1 cellular context compared by ENCODE assay signal in the genomic region with DNA sequence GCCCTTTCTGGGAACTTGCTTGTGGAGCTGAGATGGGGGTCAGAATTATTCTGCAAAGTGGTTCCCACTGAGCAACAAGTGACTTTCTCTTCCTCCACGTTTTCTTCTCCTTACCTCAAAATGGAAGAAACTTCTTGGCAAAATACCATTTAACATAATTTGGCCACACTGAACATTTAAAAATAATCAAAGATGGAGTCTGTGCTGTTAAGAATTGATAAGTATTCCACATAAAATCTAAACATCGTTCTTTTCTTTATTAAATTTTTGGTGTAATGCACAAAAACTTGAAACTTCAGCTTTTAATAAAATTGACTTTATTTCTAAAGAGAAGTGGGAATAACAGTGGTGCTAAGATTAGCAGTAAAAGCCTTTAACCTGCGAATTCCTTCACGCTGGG.
A peak's percentile ranks its signal among the peaks of the same experiment; 100 is the strongest.
TF ChIP-seq lines count a peak whose summit lies in the region.

No MANE protein-coding gene starts in this region.

TF ChIP-seq in K562, 482 proteins besides CTCF, POLR2A, EP300 and RAD21 (continued from another document and continues in another):
- TF ChIP-seq MGA (IDR thresholded peaks at IDR 0.05) (no peak), SP1 (CRISPR knock-in tag; IDR thresholded peaks at IDR 0.05) (no peak), OTX1 (CRISPR knock-in tag; IDR thresholded peaks at IDR 0.05) (no peak), NCOR1 (IDR thresholded peaks at IDR 0.05) (no peak), BDP1 (IDR thresholded peaks at IDR 0.05; ENCODE audit: insufficient read depth, insufficient read length) (no peak), MYNN (IDR thresholded peaks at IDR 0.05) (no peak), MYNN (CRISPR knock-in tag; IDR thresholded peaks at IDR 0.05) (no peak), U2AF2 (optimal IDR thresholded peaks at IDR 0.05; ENCODE audit: low read depth, low read length) (no peak), KAT7 (CRISPR knock-in tag; IDR thresholded peaks at IDR 0.05; ENCODE audit: borderline replicate concordance) (no peak), MEF2A (IDR thresholded peaks at IDR 0.05; ENCODE audit: control insufficient read depth, low read depth, low read length) (no peak), PREB (CRISPR knock-in tag; IDR thresholded peaks at IDR 0.05) (no peak), CBX5 (IDR thresholded peaks at IDR 0.05; ENCODE audit: borderline replicate concordance, low read depth) (no peak), YY1 (IDR thresholded peaks at IDR 0.05; ENCODE audit: borderline replicate concordance in 1 of 3, control insufficient read depth in 1 of 3, extremely low read depth in 1 of 3, insufficient read depth in 3 of 3, insufficient read length in 1 of 3, insufficient replicate concordance in 2 of 3, low read depth in 1 of 3, low read length in 2 of 3) (no peak), ID3 (CRISPR knock-in tag; IDR thresholded peaks at IDR 0.05) (no peak), ID3 (tag; IDR thresholded peaks at IDR 0.05) (0 out of 2 replicates have a peak, but pooled peaks have one; percentile 27), HDAC3 (IDR thresholded peaks at IDR 0.05; ENCODE audit: borderline replicate concordance, partially characterized antibody) (no peak), HMG20A (CRISPR knock-in tag; conservative IDR thresholded peaks at IDR 0.05) (no peak), NRF1 (conservative IDR thresholded peaks at IDR 0.05 in 1 of 2, IDR thresholded peaks at IDR 0.05 in 1 of 2) (no peak), NR2F6 (CRISPR knock-in tag; IDR thresholded peaks at IDR 0.05) (no peak), SNRNP70 (optimal IDR thresholded peaks at IDR 0.05; ENCODE audit: low read depth, low read length) (no peak), HDAC6 (IDR thresholded peaks at IDR 0.05; ENCODE audit: low read depth, low read length) (no peak), ZNF766 (CRISPR knock-in tag; conservative IDR thresholded peaks at IDR 0.05) (0 out of 2 replicates have a peak, but pooled peaks have one; percentile 26), FUS (optimal IDR thresholded peaks at IDR 0.05; ENCODE audit: low read depth, low read length) (no peak), KAT2B (IDR thresholded peaks at IDR 0.05; ENCODE audit: low read depth, low read length) (no peak), NR4A1 (CRISPR knock-in tag; IDR thresholded peaks at IDR 0.05) (no peak), NR4A1 (tag; IDR thresholded peaks at IDR 0.05) (peak; percentile 57; the same call in 1 of the 2 replicates), ZNF79 (CRISPR knock-in tag; IDR thresholded peaks at IDR 0.05; ENCODE audit: low read depth) (no peak), DDX20 (tag; IDR thresholded peaks at IDR 0.05; ENCODE audit: low read depth) (0 out of 2 replicates have a peak, but pooled peaks have one; percentile 14), HMGN3 (IDR thresholded peaks at IDR 0.05; ENCODE audit: borderline replicate concordance, extremely low read depth, insufficient read length, low read depth, low read length) (no peak), RBFOX2 (IDR thresholded peaks at IDR 0.05; ENCODE audit: low read depth, low read length) (no peak), ZNF436 (CRISPR knock-in tag; IDR thresholded peaks at IDR 0.05) (no peak), ZNF280B (CRISPR knock-in tag; IDR thresholded peaks at IDR 0.05) (no peak), NFYB (IDR thresholded peaks at IDR 0.05; ENCODE audit: extremely low read depth, insufficient read length) (no peak), KDM1A (IDR thresholded peaks at IDR 0.05) (no peak), RFX7 (CRISPR knock-in tag; IDR thresholded peaks at IDR 0.05) (no peak), GABPB1 (CRISPR knock-in tag; IDR thresholded peaks at IDR 0.05) (no peak)
- TF ChIP-seq, protein P1, sequence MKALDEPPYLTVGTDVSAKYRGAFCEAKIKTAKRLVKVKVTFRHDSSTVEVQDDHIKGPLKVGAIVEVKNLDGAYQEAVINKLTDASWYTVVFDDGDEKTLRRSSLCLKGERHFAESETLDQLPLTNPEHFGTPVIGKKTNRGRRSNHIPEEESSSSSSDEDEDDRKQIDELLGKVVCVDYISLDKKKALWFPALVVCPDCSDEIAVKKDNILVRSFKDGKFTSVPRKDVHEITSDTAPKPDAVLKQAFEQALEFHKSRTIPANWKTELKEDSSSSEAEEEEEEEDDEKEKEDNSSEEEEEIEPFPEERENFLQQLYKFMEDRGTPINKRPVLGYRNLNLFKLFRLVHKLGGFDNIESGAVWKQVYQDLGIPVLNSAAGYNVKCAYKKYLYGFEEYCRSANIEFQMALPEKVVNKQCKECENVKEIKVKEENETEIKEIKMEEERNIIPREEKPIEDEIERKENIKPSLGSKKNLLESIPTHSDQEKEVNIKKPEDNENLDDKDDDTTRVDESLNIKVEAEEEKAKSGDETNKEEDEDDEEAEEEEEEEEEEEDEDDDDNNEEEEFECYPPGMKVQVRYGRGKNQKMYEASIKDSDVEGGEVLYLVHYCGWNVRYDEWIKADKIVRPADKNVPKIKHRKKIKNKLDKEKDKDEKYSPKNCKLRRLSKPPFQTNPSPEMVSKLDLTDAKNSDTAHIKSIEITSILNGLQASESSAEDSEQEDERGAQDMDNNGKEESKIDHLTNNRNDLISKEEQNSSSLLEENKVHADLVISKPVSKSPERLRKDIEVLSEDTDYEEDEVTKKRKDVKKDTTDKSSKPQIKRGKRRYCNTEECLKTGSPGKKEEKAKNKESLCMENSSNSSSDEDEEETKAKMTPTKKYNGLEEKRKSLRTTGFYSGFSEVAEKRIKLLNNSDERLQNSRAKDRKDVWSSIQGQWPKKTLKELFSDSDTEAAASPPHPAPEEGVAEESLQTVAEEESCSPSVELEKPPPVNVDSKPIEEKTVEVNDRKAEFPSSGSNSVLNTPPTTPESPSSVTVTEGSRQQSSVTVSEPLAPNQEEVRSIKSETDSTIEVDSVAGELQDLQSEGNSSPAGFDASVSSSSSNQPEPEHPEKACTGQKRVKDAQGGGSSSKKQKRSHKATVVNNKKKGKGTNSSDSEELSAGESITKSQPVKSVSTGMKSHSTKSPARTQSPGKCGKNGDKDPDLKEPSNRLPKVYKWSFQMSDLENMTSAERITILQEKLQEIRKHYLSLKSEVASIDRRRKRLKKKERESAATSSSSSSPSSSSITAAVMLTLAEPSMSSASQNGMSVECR (CRISPR knock-in tag; IDR thresholded peaks at IDR 0.05), result no peak
- TF ChIP-seq, protein P2, sequence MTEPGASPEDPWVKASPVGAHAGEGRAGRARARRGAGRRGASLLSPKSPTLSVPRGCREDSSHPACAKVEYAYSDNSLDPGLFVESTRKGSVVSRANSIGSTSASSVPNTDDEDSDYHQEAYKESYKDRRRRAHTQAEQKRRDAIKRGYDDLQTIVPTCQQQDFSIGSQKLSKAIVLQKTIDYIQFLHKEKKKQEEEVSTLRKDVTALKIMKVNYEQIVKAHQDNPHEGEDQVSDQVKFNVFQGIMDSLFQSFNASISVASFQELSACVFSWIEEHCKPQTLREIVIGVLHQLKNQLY (CRISPR knock-in tag; conservative IDR thresholded peaks at IDR 0.05), result no peak
- TF ChIP-seq, protein P3, sequence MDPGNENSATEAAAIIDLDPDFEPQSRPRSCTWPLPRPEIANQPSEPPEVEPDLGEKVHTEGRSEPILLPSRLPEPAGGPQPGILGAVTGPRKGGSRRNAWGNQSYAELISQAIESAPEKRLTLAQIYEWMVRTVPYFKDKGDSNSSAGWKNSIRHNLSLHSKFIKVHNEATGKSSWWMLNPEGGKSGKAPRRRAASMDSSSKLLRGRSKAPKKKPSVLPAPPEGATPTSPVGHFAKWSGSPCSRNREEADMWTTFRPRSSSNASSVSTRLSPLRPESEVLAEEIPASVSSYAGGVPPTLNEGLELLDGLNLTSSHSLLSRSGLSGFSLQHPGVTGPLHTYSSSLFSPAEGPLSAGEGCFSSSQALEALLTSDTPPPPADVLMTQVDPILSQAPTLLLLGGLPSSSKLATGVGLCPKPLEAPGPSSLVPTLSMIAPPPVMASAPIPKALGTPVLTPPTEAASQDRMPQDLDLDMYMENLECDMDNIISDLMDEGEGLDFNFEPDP (CRISPR knock-in tag; IDR thresholded peaks at IDR 0.05), result no peak
